ENCODE assay signal across 1 cellular context in genomic region chr19:7917292-7918061, GRCh38.
TF ChIP-seq lines count a peak whose summit lies in the region.

No MANE protein-coding gene starts in this region.

TF ChIP-seq in GM12878, 131 proteins besides CTCF, POLR2A, EP300 and RAD21:
- TF ChIP-seq YY1 (IDR thresholded peaks at IDR 0.05; ENCODE audit: low read depth, low read length) (0 out of 2 replicates have a peak, but pooled peaks have one; percentile 13), CHD4 (IDR thresholded peaks at IDR 0.05) (no peak), MYB (IDR thresholded peaks at IDR 0.05; ENCODE audit: borderline replicate concordance, low read depth, low read length) (no peak), ZNF592 (IDR thresholded peaks at IDR 0.05) (no peak), E2F4 (IDR thresholded peaks at IDR 0.05; ENCODE audit: low read depth, low read length) (no peak), BACH1 (IDR thresholded peaks at IDR 0.05; ENCODE audit: borderline replicate concordance) (peak; percentile 37; the same call in 1 of the 2 replicates), JUNB (IDR thresholded peaks at IDR 0.05) (no peak), MXI1 (IDR thresholded peaks at IDR 0.05; ENCODE audit: low read depth, low read length) (no peak), DPF2 (IDR thresholded peaks at IDR 0.05) (peak; percentile 35; the same call in 1 of the 2 replicates), PAX5 (IDR thresholded peaks at IDR 0.05; ENCODE audit: borderline replicate concordance, low read depth, low read length) (no peak), STAT1 (conservative IDR thresholded peaks at IDR 0.05) (no peak), BHLHE40 (IDR thresholded peaks at IDR 0.05; ENCODE audit: borderline replicate concordance in 1 of 2, low read depth in 2 of 2, low read length in 1 of 2) (peak in 1 of 2 experiments; percentile 17; a peak in 1 of 4 replicates), IKZF1 (conservative IDR thresholded peaks at IDR 0.05) (0 out of 2 replicates have a peak, but pooled peaks have one; percentile 14), SUZ12 (IDR thresholded peaks at IDR 0.05; ENCODE audit: unreplicated experiment) (peak; percentile 98), TAF1 (IDR thresholded peaks at IDR 0.05; ENCODE audit: borderline replicate concordance, low read depth, low read length) (no peak)
